In genomic region chr14:51094901-51095853, GRCh38 we compare ENCODE assay signal across 1 cellular context.
TF ChIP-seq lines count a peak whose summit lies in the region.

TRIM9 (minus strand) TSS chr14:51095105; CDS start chr14:51094939, 166 bp downstream.

TF ChIP-seq in A549, 52 proteins besides CTCF, POLR2A, EP300 and RAD21 (continued from another document):
- TF ChIP-seq REST (IDR thresholded peaks at IDR 0.05) (peak; percentile 95), E2F6 (IDR thresholded peaks at IDR 0.05; ENCODE audit: borderline replicate concordance, low read depth) (peak; percentile 77), BHLHE40 (IDR thresholded peaks at IDR 0.05; ENCODE audit: low read depth, low read length) (no peak), CBX8 (IDR thresholded peaks at IDR 0.05) (no peak)
